In the genomic region with DNA sequence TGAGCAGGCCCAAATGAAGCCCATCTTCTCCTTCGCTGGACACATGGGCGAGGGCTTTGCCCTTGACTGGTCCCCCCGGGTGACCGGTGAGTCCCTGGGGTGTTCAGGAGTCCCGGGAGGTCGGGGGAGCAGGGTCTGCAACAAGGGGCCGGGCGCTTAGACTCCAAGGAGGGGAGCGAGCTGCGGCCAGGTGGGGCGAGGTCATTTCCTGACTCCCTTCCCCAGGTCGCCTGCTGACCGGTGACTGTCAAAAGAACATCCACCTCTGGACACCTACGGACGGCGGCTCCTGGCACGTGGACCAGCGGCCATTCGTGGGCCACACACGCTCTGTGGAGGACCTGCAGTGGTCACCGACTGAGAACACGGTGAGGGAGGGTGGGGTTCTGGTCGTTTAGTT, we compare ENCODE assay signal across 24 cellular contexts. TPM values are rescaled to one million over a fixed set of nuclear protein-coding genes. Genes with fewer than 3 reads are reported as not detected.
DNase-seq lines count a peak whose midpoint lies in the region; ATAC-seq, FAIRE-seq and TF ChIP-seq lines count a peak whose summit lies in the region.
"Had no signal": no experiment of that assay in that cellular context is flagged by ENCODE, and none has a peak within 500 bp of the region (broad histone marks: within the 10 kb centered on the region; RNA-seq: fewer than 3 reads in every experiment).

No MANE protein-coding gene starts in this region.

- H2BK120ac ChIP-seq in neuronal stem cell (ENCODE audit: low read depth, low read length), result no peak overlapping the region

- H3K27me3 ChIP-seq in H7 (ENCODE audit: control insufficient read depth, insufficient read depth, low read length) (no peaks in the 10 kb centered on the region), GM12878 (replicated peaks in 1 of 2; ENCODE audit: control insufficient read depth in 2 of 2, insufficient read depth in 2 of 2, low read length in 1 of 2) (no peaks in the 10 kb centered on the region), neuronal stem cell (ENCODE audit: control insufficient read depth in 3 of 3, insufficient read depth in 3 of 3, low read depth in 1 of 3, low read length in 3 of 3) (no peaks in the 10 kb centered on the region)
- H3K27me3 ChIP-seq: BE2C had no signal

- H3K4me2 ChIP-seq in GM12878 (ENCODE audit: control insufficient read depth, insufficient read depth), result no peak overlapping the region
- H3K4me2 ChIP-seq in neuronal stem cell (ENCODE audit: insufficient read depth, low read length, poor library complexity, severe bottlenecking), result no peak overlapping the region
- H3K4me2 ChIP-seq: GM23338 had no signal

- peak overlapping the region; percentile 8 for H3K14ac ChIP-seq in neuronal stem cell (ENCODE audit: low read length)

- H3K4me1 ChIP-seq in GM12878 (ENCODE audit: control insufficient read depth, insufficient read depth, low read length), result peaks cover 14% of the 10 kb centered on the region
- peaks cover 4 to 5% of the 10 kb centered on the region in 2 donors for H3K4me1 ChIP-seq in neuronal stem cell (ENCODE audit: control insufficient read depth in 2 of 2, insufficient read depth in 1 of 2, low read depth in 1 of 2, low read length in 2 of 2)
- H3K4me1 ChIP-seq: BE2C had no signal

- no peak overlapping the region for H3K4ac ChIP-seq in neuronal stem cell (ENCODE audit: low read length)

- H3K79me1 ChIP-seq in neuronal stem cell (ENCODE audit: low read depth, low read length), result peaks cover 3% of the 10 kb centered on the region

- no peak overlapping the region for H3K9ac ChIP-seq in GM12878 (ENCODE audit: control insufficient read depth, insufficient read depth, low read length)
- H3K9ac ChIP-seq in neuronal stem cell (ENCODE audit: low read depth, low read length, poor library complexity), result no peak overlapping the region

- no peak overlapping the region for H2AK5ac ChIP-seq in neuronal stem cell (ENCODE audit: low read depth, low read length)

- no peak for TF ChIP-seq CTCF in GM12878 (IDR thresholded peaks at IDR 0.05 in 2 of 3, conservative IDR thresholded peaks at IDR 0.05 in 1 of 3; ENCODE audit: control insufficient read depth in 2 of 3, extremely low read depth in 1 of 3, insufficient read depth in 1 of 3, low read depth in 3 of 3, low read length in 3 of 3)

- H4K91ac ChIP-seq in neuronal stem cell (ENCODE audit: low read depth, low read length, poor library complexity), result no peak overlapping the region

- FAIRE-seq in GM12878 (lab: Jason Lieb, UNC), result no peak
- FAIRE-seq: A204.1, GM12891, GM19239, H54 had no signal

- BruUV-seq in GM12878 (replicated peaks; lab: Mats Ljungman, UMichigan), result no TSS peak

- in situ Hi-C loops in GM12878 (cut with MboI), result no loop called here

- H3K79me2 ChIP-seq in GM12878 (ENCODE audit: control insufficient read depth, insufficient read depth, low read length), result peaks cover 14% of the 10 kb centered on the region

- H2AFZ ChIP-seq in GM12878 (ENCODE audit: control insufficient read depth, low read depth, low read length) (no peak overlapping the region), neuronal stem cell (ENCODE audit: low read length) (no peak overlapping the region)
- H2AFZ ChIP-seq: GM23338 had no signal

- peaks cover 31% of the 10 kb centered on the region for H3K36me3 ChIP-seq in H7 (replicated peaks; ENCODE audit: control insufficient read depth, insufficient read depth, low read length)
- peaks cover 14 to 25% of the 10 kb centered on the region in 2 experiments for H3K36me3 ChIP-seq in GM12878 (ENCODE audit: control insufficient read depth in 2 of 2, insufficient read depth in 2 of 2, low read length in 1 of 2)
- peaks cover 41 to 82% of the 10 kb centered on the region in 2 donors for H3K36me3 ChIP-seq in neuronal stem cell (replicated peaks in 1 of 2; ENCODE audit: control insufficient read depth in 2 of 2, insufficient read depth in 2 of 2, low read length in 2 of 2)

- TF ChIP-seq RAD21 in GM12878 (IDR thresholded peaks at IDR 0.05; ENCODE audit: insufficient read depth, low read depth, low read length), result no peak

- 92% methylated on average over 22 of the region's 23 CpGs for WGBS in GM12878 (ENCODE audit: insufficient coverage, insufficient replicate concordance, low lambda C conversion rate, missing lambda C conversion rate)
- no CpG with 5 or more reads among the region's 23 CpGs for WGBS in neuronal stem cell (ENCODE audit: extremely low coverage in 2 of 2, insufficient read length in 2 of 2, insufficient replicate concordance in 1 of 2), 2 donors

- H4K8ac ChIP-seq in neuronal stem cell (ENCODE audit: low read depth, low read length), result peak overlapping the region; percentile 10

- ATAC-seq in GM12878 (no peak), GM21381 (IDR thresholded peaks at IDR 0.05; ENCODE audit: unreplicated experiment) (no peak)
- ATAC-seq: GM23338, HCT116 had no signal

- no peaks in the 10 kb centered on the region for H3K9me3 ChIP-seq in GM12878 (replicated peaks; ENCODE audit: control insufficient read depth, insufficient read depth, low read length)
- H3K9me3 ChIP-seq in neuronal stem cell (replicated peaks in 1 of 2; ENCODE audit: control insufficient read depth in 2 of 2, insufficient read depth in 1 of 2, low read depth in 1 of 2, low read length in 2 of 2), result no peaks in the 10 kb centered on the region
- H3K9me3 ChIP-seq: BE2C had no signal

- peak overlapping the region; percentile 34 for H2BK5ac ChIP-seq in neuronal stem cell (ENCODE audit: low read length)

- H3K4me3 ChIP-seq in H7 (ENCODE audit: insufficient read depth, low read depth, low read length) (no peak overlapping the region), GM12878 (no peak overlapping the region), neuronal stem cell (ENCODE audit: low read length in 2 of 2) (no peak overlapping the region)
- H3K4me3 ChIP-seq: GM23338 had no signal

- no peak for TF ChIP-seq EP300 in GM12878 (IDR thresholded peaks at IDR 0.05; ENCODE audit: borderline replicate concordance in 1 of 2, control insufficient read depth in 1 of 2, low read depth in 2 of 2, low read length in 2 of 2)

- DNase-seq in H7, result peak; percentile 47
- DNase-seq in GM12878 (ENCODE audit: low read depth, low spot score), result no peak
- no peak for DNase-seq in neuronal stem cell (ENCODE audit: low spot score)
- DNase-seq in T-helper 9 cell, result no peak
- DNase-seq: ACHN; BE2C; C1 segment of cervical spinal cord; CD4-positive, CD25-positive, alpha-beta regulatory T cell; CD8-positive, alpha-beta memory T cell; COR-L47; DMS 273 treated with DMSO at 0.1 percent for 48 hours; DND-41; EL; HFFc6; IMR-90; KBM-7 had no signal

- RAD21 ChIA-PET in GM12878 (lab: Charles Lee; ENCODE audit: unreplicated experiment), result no interaction called here

- no peak overlapping the region for H3K27ac ChIP-seq in GM12878 (ENCODE audit: control insufficient read depth, insufficient read depth)
- H3K27ac ChIP-seq in neuronal stem cell (replicated peaks; ENCODE audit: low read length), result no peak overlapping the region
- H3K27ac ChIP-seq: HL-60 had no signal

- no peak overlapping the region for H3K18ac ChIP-seq in neuronal stem cell (ENCODE audit: low read length)

- H2BK15ac ChIP-seq in neuronal stem cell (ENCODE audit: low read length), result no peak overlapping the region

- intact Hi-C loops in GM12878 (cut with micrococcal nuclease; ENCODE audit: unreplicated experiment), result no loop called here

- H4K20me1 ChIP-seq in GM12878 (ENCODE audit: control insufficient read depth, insufficient read depth), result no peaks in the 10 kb centered on the region

- H2BK12ac ChIP-seq in neuronal stem cell (ENCODE audit: low read length), result no peak overlapping the region

- TF ChIP-seq POLR2A in GM12878 (IDR thresholded peaks at IDR 0.05; ENCODE audit: low read depth, low read length), result peak; percentile 50; the same call in 1 of the 2 replicates

- SMC1A ChIA-PET in GM12878 (lab: Charles Lee; ENCODE audit: uncharacterized antibody, unreplicated experiment), result no interaction called here

- H3K23ac ChIP-seq in neuronal stem cell (ENCODE audit: low read depth, low read length, poor library complexity), result no peak overlapping the region

- CTCF ChIA-PET in GM12878 (lab: Yijun Ruan, JAX), result no interaction called here

- POLR2A ChIA-PET in GM12878 (lab: Charles Lee), result no interaction called here

RNA-seq across cellular contexts. Expression of a gene that starts 4.7 kb away (rescaled TPM):
- 80.6 and 97.8 TPM in 2 replicates for total RNA-seq in H7 (2014; rRNA removed; shearing (Covaris generic))
- total RNA-seq in GM12878 (2013; cell fraction: nucleolus; rRNA removed), result 22.0 and 26.3 TPM in 2 replicates
- total RNA-seq in GM12878 (2014; rRNA removed) (26.5 and 30.6 TPM in 2 replicates), GM12878 (2014; rRNA removed; fragmentation: Illumina TruSeq; extraction: Trizol) (22.4 and 30.9 TPM in 2 replicates), GM12878 (2021) (75.8 and 79.0 TPM in 2 replicates)
- 6.1 TPM for polyA plus RNA-seq in GM12878 (2011; ENCODE audit: low read depth)
- polyA plus RNA-seq in GM12878 (2011; rRNA removed) (17.4 and 26.4 TPM in 2 replicates), GM12878 (2014; fragmentation: Illumina TruSeq; extraction: Trizol) (9.2 and 14.0 TPM in 2 replicates), GM12878 (2014; fragmentation: Nextera tagmentation; extraction: Ambion mirVana) (1 to 10 TPM; 1.4 to 3.0 TPM), GM12878 (2014; rRNA removed) (44.6 and 46.5 TPM in 2 replicates), GM12878 (2016; fragmentation: Nextera tagmentation; extraction: Ambion mirVana) (100 to 1,000 TPM; 103 TPM)
- polyA plus RNA-seq in GM12878 (2011; cell fraction: cytosol; rRNA removed), result 33.3 and 42.0 TPM in 2 replicates
- polyA plus RNA-seq in GM12878 (2011; cell fraction: nucleus; rRNA removed), result 24.8 and 43.8 TPM in 2 replicates
- polyA plus RNA-seq in GM12878 (2012), result 20.2 and 22.0 TPM in 2 replicates
- 12.8 and 20.6 TPM in 2 replicates for polyA minus RNA-seq in GM12878 (2011; rRNA and poly(A)+ RNA removed)
- polyA minus RNA-seq in GM12878 (2011; cell fraction: cytosol; rRNA and poly(A)+ RNA removed), result 14.4 and 21.1 TPM in 2 replicates
- 9.4 and 20.5 TPM in 2 replicates for polyA minus RNA-seq in GM12878 (2011; cell fraction: nucleus; rRNA and poly(A)+ RNA removed)
- 11.2 TPM for polyA plus RNA-seq in neuronal stem cell (2013, experiment 1 of 2)
- polyA plus RNA-seq in neuronal stem cell (2013, experiment 2 of 2), result 11.1 TPM

RNA-seq across cellular contexts. Expression of a gene that starts 4.9 kb away (rescaled TPM):
- total RNA-seq in H7 (2014; rRNA removed; shearing (Covaris generic)), result 0.21 and 0.70 TPM in 2 replicates
- total RNA-seq in GM12878 (2013; cell fraction: nucleolus; rRNA removed), result 3.0 TPM in 2 replicates
- total RNA-seq in GM12878 (2014; rRNA removed) (0.38 and 0.40 TPM in 2 replicates), GM12878 (2014; rRNA removed; fragmentation: Illumina TruSeq; extraction: Trizol) (0.41 and 0.45 TPM in 2 replicates), GM12878 (2021) (1.3 and 1.4 TPM in 2 replicates)
- polyA plus RNA-seq in GM12878 (2011; ENCODE audit: low read depth), result 0.38 TPM
- polyA plus RNA-seq in GM12878 (2011; rRNA removed) (0.16 and 0.24 TPM in 2 replicates), GM12878 (2014; fragmentation: Illumina TruSeq; extraction: Trizol) (0.48 and 0.59 TPM in 2 replicates), GM12878 (2014; fragmentation: Nextera tagmentation; extraction: Ambion mirVana) (under 1 TPM; 0.26 to 0.34 TPM), GM12878 (2014; rRNA removed) (0.72 and 0.93 TPM in 2 replicates), GM12878 (2016; fragmentation: Nextera tagmentation; extraction: Ambion mirVana) (under 1 TPM; 0.30 to 0.68 TPM)
- polyA plus RNA-seq in GM12878 (2011; cell fraction: cytosol; rRNA removed), result 0.19 and 0.22 TPM in 2 replicates
- 1.2 TPM in 2 replicates for polyA plus RNA-seq in GM12878 (2011; cell fraction: nucleus; rRNA removed)
- 0.51 and 0.62 TPM in 2 replicates for polyA plus RNA-seq in GM12878 (2012)
- 0.73 and 1.3 TPM in 2 replicates for polyA minus RNA-seq in GM12878 (2011; rRNA and poly(A)+ RNA removed)
- 0.21 and 0.27 TPM in 2 replicates for polyA minus RNA-seq in GM12878 (2011; cell fraction: cytosol; rRNA and poly(A)+ RNA removed)
- polyA minus RNA-seq in GM12878 (2011; cell fraction: nucleus; rRNA and poly(A)+ RNA removed), result 0.60 and 1.5 TPM in 2 replicates
- 0.52 TPM for polyA plus RNA-seq in neuronal stem cell (2013, experiment 1 of 2)
- 0.69 TPM for polyA plus RNA-seq in neuronal stem cell (2013, experiment 2 of 2)

RNA-seq across cellular contexts. Expression of a gene that starts 18.7 kb away (rescaled TPM):
- 42.9 and 51.3 TPM in 2 replicates for total RNA-seq in H7 (2014; rRNA removed; shearing (Covaris generic))
- 43.7 and 54.0 TPM in 2 replicates for total RNA-seq in GM12878 (2013; cell fraction: nucleolus; rRNA removed)
- total RNA-seq in GM12878 (2014; rRNA removed) (18.5 and 24.6 TPM in 2 replicates), GM12878 (2014; rRNA removed; fragmentation: Illumina TruSeq; extraction: Trizol) (11.0 and 13.9 TPM in 2 replicates), GM12878 (2021) (28.2 and 29.9 TPM in 2 replicates)
- 13.5 TPM for polyA plus RNA-seq in GM12878 (2011; ENCODE audit: low read depth)
- polyA plus RNA-seq in GM12878 (2011; rRNA removed) (16.0 and 26.4 TPM in 2 replicates), GM12878 (2014; fragmentation: Illumina TruSeq; extraction: Trizol) (8.6 and 18.8 TPM in 2 replicates), GM12878 (2014; fragmentation: Nextera tagmentation; extraction: Ambion mirVana) (1 to 10 TPM; 1.3 to 1.6 TPM), GM12878 (2014; rRNA removed) (26.6 and 28.7 TPM in 2 replicates), GM12878 (2016; fragmentation: Nextera tagmentation; extraction: Ambion mirVana) (10 to 100 TPM; 25.6 to 31.9 TPM)
- polyA plus RNA-seq in GM12878 (2011; cell fraction: cytosol; rRNA removed), result 29.0 and 32.3 TPM in 2 replicates
- polyA plus RNA-seq in GM12878 (2011; cell fraction: nucleus; rRNA removed), result 58.9 and 66.4 TPM in 2 replicates
- polyA plus RNA-seq in GM12878 (2012), result 21.4 and 25.9 TPM in 2 replicates
- 21.4 and 34.4 TPM in 2 replicates for polyA minus RNA-seq in GM12878 (2011; rRNA and poly(A)+ RNA removed)
- polyA minus RNA-seq in GM12878 (2011; cell fraction: cytosol; rRNA and poly(A)+ RNA removed), result 7.7 and 7.9 TPM in 2 replicates
- polyA minus RNA-seq in GM12878 (2011; cell fraction: nucleus; rRNA and poly(A)+ RNA removed), result 17.8 and 26.8 TPM in 2 replicates
- polyA plus RNA-seq in neuronal stem cell (2013, experiment 1 of 2), result 67.8 TPM
- polyA plus RNA-seq in neuronal stem cell (2013, experiment 2 of 2), result 64.1 TPM

RNA-seq across cellular contexts. Expression of a gene that starts 57.0 kb away (rescaled TPM):
- total RNA-seq in H7 (2014; rRNA removed; shearing (Covaris generic)), result 4.4 and 4.8 TPM in 2 replicates
- 0.58 and 0.83 TPM in 2 replicates for total RNA-seq in GM12878 (2013; cell fraction: nucleolus; rRNA removed)
- total RNA-seq in GM12878 (2014; rRNA removed) (0.05 and 0.06 TPM in 2 replicates), GM12878 (2014; rRNA removed; fragmentation: Illumina TruSeq; extraction: Trizol) (0.05 TPM in 1 of 2 replicates, not detected in the other), GM12878 (2021) (0.32 and 0.38 TPM in 2 replicates)
- polyA plus RNA-seq in GM12878 (2011; ENCODE audit: low read depth), result 0.09 TPM
- polyA plus RNA-seq in GM12878 (2011; rRNA removed) (0.03 TPM in 2 replicates), GM12878 (2014; fragmentation: Illumina TruSeq; extraction: Trizol) (0.07 TPM in 1 of 2 replicates, not detected in the other), GM12878 (2014; fragmentation: Nextera tagmentation; extraction: Ambion mirVana) (not detected), GM12878 (2014; rRNA removed) (0.03 and 0.04 TPM in 2 replicates), GM12878 (2016; fragmentation: Nextera tagmentation; extraction: Ambion mirVana) (under 1 TPM; 0.03 TPM)
- 0.02 and 0.04 TPM in 2 replicates for polyA plus RNA-seq in GM12878 (2011; cell fraction: cytosol; rRNA removed)
- polyA plus RNA-seq in GM12878 (2011; cell fraction: nucleus; rRNA removed), result 0.13 and 0.22 TPM in 2 replicates
- 0.29 and 0.32 TPM in 2 replicates for polyA plus RNA-seq in GM12878 (2012)
- polyA minus RNA-seq in GM12878 (2011; rRNA and poly(A)+ RNA removed), result 0.05 TPM in 1 of 2 replicates, not detected in the other
- not detected in 2 replicates for polyA minus RNA-seq in GM12878 (2011; cell fraction: cytosol; rRNA and poly(A)+ RNA removed)
- polyA minus RNA-seq in GM12878 (2011; cell fraction: nucleus; rRNA and poly(A)+ RNA removed), result 0.10 and 0.12 TPM in 2 replicates
- 0.74 TPM for polyA plus RNA-seq in neuronal stem cell (2013, experiment 1 of 2)
- polyA plus RNA-seq in neuronal stem cell (2013, experiment 2 of 2), result 0.72 TPM
- total RNA-seq: CD4-positive, CD25-positive, alpha-beta regulatory T cell had no signal
- polyA plus RNA-seq: CD4-positive, CD25-positive, alpha-beta regulatory T cell had no signal

RNA-seq across cellular contexts. Expression of a gene that starts 59.1 kb away (rescaled TPM):
- 110 and 111 TPM in 2 replicates for total RNA-seq in H7 (2014; rRNA removed; shearing (Covaris generic))
- total RNA-seq in GM12878 (2013; cell fraction: nucleolus; rRNA removed), result 22.9 and 23.8 TPM in 2 replicates
- total RNA-seq in GM12878 (2014; rRNA removed) (34.8 and 35.9 TPM in 2 replicates), GM12878 (2014; rRNA removed; fragmentation: Illumina TruSeq; extraction: Trizol) (25.2 and 26.8 TPM in 2 replicates), GM12878 (2021) (70.7 and 71.0 TPM in 2 replicates)
- 38.9 TPM for polyA plus RNA-seq in GM12878 (2011; ENCODE audit: low read depth)
- polyA plus RNA-seq in GM12878 (2011; rRNA removed) (24.5 and 52.5 TPM in 2 replicates), GM12878 (2014; fragmentation: Illumina TruSeq; extraction: Trizol) (52.3 and 67.3 TPM in 2 replicates), GM12878 (2014; fragmentation: Nextera tagmentation; extraction: Ambion mirVana) (10 to 100 TPM in 1 of 2 experiments, 1 to 10 TPM in 1; 2.3 to 13.2 TPM), GM12878 (2014; rRNA removed) (38.0 and 44.6 TPM in 2 replicates), GM12878 (2016; fragmentation: Nextera tagmentation; extraction: Ambion mirVana) (10 to 100 TPM; 54.3 to 59.1 TPM)
- polyA plus RNA-seq in GM12878 (2011; cell fraction: cytosol; rRNA removed), result 40.6 and 54.5 TPM in 2 replicates
- polyA plus RNA-seq in GM12878 (2011; cell fraction: nucleus; rRNA removed), result 39.0 and 39.8 TPM in 2 replicates
- polyA plus RNA-seq in GM12878 (2012), result 74.1 and 86.4 TPM in 2 replicates
- polyA minus RNA-seq in GM12878 (2011; rRNA and poly(A)+ RNA removed), result 31.0 and 33.4 TPM in 2 replicates
- polyA minus RNA-seq in GM12878 (2011; cell fraction: cytosol; rRNA and poly(A)+ RNA removed), result 24.6 and 34.2 TPM in 2 replicates
- polyA minus RNA-seq in GM12878 (2011; cell fraction: nucleus; rRNA and poly(A)+ RNA removed), result 6.9 and 14.1 TPM in 2 replicates
- polyA plus RNA-seq in neuronal stem cell (2013, experiment 1 of 2), result 361 TPM
- polyA plus RNA-seq in neuronal stem cell (2013, experiment 2 of 2), result 364 TPM
